In the genomic region with DNA sequence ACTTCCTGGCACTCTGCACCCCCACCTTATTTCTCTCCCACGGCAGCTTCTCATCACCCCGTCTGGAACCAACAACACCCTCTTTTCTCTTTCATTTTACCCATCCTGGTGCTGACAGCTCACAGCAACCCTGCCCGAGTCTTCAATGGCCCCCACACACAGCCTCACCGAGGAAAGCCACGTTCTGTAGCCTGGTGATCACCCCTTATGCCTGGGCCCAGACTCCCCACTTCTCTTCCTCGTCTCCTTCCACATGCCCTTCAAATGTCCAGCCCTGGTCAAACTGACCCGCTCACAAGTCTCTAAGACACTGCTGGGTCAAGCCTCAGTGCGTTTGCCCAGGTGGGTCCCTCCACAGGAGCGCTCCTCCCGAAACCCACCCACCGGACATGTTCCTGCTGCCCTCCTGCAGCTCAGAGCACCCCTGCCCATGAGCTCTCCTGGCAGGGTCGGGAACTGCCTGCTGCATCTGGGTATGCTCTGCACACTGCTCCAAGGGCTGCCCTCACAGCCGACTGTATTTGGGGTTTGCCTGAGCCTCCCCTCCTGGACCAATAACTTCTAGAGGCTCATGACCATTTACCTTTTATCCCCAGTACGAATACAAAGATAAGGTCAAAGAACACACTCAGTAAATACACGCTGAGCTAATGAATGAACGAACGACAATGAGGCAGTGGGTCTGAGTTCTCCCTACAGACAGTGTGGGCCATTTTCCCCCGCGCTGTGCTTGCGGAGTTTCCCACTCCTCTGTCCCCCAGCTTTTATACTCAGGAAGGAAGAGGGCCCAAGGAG, we compare ENCODE assay signal across 2 cellular contexts.
TF ChIP-seq lines count a peak whose summit lies in the region.

No MANE protein-coding gene starts in this region.

TF ChIP-seq in SK-N-SH, 30 proteins besides CTCF, POLR2A, EP300 and RAD21 (continued from another document):
- no peak for TF ChIP-seq GATA2 (CRISPR knock-in tag; IDR thresholded peaks at IDR 0.05)
- no peak for TF ChIP-seq MEF2A (IDR thresholded peaks at IDR 0.05; ENCODE audit: borderline replicate concordance, low read depth)
- TF ChIP-seq, protein P1, sequence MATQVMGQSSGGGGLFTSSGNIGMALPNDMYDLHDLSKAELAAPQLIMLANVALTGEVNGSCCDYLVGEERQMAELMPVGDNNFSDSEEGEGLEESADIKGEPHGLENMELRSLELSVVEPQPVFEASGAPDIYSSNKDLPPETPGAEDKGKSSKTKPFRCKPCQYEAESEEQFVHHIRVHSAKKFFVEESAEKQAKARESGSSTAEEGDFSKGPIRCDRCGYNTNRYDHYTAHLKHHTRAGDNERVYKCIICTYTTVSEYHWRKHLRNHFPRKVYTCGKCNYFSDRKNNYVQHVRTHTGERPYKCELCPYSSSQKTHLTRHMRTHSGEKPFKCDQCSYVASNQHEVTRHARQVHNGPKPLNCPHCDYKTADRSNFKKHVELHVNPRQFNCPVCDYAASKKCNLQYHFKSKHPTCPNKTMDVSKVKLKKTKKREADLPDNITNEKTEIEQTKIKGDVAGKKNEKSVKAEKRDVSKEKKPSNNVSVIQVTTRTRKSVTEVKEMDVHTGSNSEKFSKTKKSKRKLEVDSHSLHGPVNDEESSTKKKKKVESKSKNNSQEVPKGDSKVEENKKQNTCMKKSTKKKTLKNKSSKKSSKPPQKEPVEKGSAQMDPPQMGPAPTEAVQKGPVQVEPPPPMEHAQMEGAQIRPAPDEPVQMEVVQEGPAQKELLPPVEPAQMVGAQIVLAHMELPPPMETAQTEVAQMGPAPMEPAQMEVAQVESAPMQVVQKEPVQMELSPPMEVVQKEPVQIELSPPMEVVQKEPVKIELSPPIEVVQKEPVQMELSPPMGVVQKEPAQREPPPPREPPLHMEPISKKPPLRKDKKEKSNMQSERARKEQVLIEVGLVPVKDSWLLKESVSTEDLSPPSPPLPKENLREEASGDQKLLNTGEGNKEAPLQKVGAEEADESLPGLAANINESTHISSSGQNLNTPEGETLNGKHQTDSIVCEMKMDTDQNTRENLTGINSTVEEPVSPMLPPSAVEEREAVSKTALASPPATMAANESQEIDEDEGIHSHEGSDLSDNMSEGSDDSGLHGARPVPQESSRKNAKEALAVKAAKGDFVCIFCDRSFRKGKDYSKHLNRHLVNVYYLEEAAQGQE (IDR thresholded peaks at IDR 0.05; ENCODE audit: low read depth, low read length), result no peak
- no peak for TF ChIP-seq MXI1 (IDR thresholded peaks at IDR 0.05; ENCODE audit: low read depth, low read length)
- no peak for TF ChIP-seq JUND (IDR thresholded peaks at IDR 0.05)
- TF ChIP-seq, protein P2, sequence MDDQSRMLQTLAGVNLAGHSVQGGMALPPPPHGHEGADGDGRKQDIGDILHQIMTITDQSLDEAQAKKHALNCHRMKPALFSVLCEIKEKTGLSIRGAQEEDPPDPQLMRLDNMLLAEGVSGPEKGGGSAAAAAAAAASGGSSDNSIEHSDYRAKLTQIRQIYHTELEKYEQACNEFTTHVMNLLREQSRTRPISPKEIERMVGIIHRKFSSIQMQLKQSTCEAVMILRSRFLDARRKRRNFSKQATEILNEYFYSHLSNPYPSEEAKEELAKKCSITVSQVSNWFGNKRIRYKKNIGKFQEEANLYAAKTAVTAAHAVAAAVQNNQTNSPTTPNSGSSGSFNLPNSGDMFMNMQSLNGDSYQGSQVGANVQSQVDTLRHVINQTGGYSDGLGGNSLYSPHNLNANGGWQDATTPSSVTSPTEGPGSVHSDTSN (IDR thresholded peaks at IDR 0.05), result no peak
- TF ChIP-seq RXRA (IDR thresholded peaks at IDR 0.05; ENCODE audit: borderline replicate concordance, low read depth), result no peak
- no peak for TF ChIP-seq GABPA (IDR thresholded peaks at IDR 0.05; ENCODE audit: low read depth)
- TF ChIP-seq, protein P3, sequence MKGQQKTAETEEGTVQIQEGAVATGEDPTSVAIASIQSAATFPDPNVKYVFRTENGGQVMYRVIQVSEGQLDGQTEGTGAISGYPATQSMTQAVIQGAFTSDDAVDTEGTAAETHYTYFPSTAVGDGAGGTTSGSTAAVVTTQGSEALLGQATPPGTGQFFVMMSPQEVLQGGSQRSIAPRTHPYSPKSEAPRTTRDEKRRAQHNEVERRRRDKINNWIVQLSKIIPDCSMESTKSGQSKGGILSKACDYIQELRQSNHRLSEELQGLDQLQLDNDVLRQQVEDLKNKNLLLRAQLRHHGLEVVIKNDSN (IDR thresholded peaks at IDR 0.05; ENCODE audit: borderline replicate concordance, low read depth), result no peak
- TF ChIP-seq FOXJ3 (CRISPR knock-in tag; IDR thresholded peaks at IDR 0.05), result no peak
- TF ChIP-seq NRF1 (IDR thresholded peaks at IDR 0.05; ENCODE audit: low read depth, low read length), result no peak
- no peak for TF ChIP-seq SMC3 (IDR thresholded peaks at IDR 0.05; ENCODE audit: low read depth, low read length)
- no peak for TF ChIP-seq ELF1 (IDR thresholded peaks at IDR 0.05)

TF ChIP-seq in SK-N-SH treated with all-trans-retinoic acid at 6 μM for 48 hours, 23 proteins besides CTCF, POLR2A, EP300 and RAD21:
- TF ChIP-seq, protein P4, sequence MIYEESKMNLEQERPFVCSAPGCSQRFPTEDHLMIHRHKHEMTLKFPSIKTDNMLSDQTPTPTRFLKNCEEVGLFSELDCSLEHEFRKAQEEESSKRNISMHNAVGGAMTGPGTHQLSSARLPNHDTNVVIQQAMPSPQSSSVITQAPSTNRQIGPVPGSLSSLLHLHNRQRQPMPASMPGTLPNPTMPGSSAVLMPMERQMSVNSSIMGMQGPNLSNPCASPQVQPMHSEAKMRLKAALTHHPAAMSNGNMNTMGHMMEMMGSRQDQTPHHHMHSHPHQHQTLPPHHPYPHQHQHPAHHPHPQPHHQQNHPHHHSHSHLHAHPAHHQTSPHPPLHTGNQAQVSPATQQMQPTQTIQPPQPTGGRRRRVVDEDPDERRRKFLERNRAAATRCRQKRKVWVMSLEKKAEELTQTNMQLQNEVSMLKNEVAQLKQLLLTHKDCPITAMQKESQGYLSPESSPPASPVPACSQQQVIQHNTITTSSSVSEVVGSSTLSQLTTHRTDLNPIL (CRISPR knock-in tag; IDR thresholded peaks at IDR 0.05; ENCODE audit: low read depth), result no peak
- TF ChIP-seq ZNF70 (CRISPR knock-in tag; IDR thresholded peaks at IDR 0.05) (no peak), GLIS3 (CRISPR knock-in tag; IDR thresholded peaks at IDR 0.05) (no peak), OSR1 (CRISPR knock-in tag; IDR thresholded peaks at IDR 0.05) (no peak), CSDC2 (CRISPR knock-in tag; IDR thresholded peaks at IDR 0.05) (no peak), ZC3H10 (CRISPR knock-in tag; IDR thresholded peaks at IDR 0.05) (no peak), SNAI2 (CRISPR knock-in tag; IDR thresholded peaks at IDR 0.05) (no peak), ZNF8 (CRISPR knock-in tag; IDR thresholded peaks at IDR 0.05) (no peak), ESRRG (CRISPR knock-in tag; IDR thresholded peaks at IDR 0.05) (no peak), ZNF565 (CRISPR knock-in tag; conservative IDR thresholded peaks at IDR 0.05; ENCODE audit: low read depth) (no peak), PPARA (CRISPR knock-in tag; IDR thresholded peaks at IDR 0.05; ENCODE audit: borderline replicate concordance) (no peak), ARNTL (CRISPR knock-in tag; IDR thresholded peaks at IDR 0.05; ENCODE audit: borderline replicate concordance, low read depth) (no peak)
- TF ChIP-seq, protein P5, sequence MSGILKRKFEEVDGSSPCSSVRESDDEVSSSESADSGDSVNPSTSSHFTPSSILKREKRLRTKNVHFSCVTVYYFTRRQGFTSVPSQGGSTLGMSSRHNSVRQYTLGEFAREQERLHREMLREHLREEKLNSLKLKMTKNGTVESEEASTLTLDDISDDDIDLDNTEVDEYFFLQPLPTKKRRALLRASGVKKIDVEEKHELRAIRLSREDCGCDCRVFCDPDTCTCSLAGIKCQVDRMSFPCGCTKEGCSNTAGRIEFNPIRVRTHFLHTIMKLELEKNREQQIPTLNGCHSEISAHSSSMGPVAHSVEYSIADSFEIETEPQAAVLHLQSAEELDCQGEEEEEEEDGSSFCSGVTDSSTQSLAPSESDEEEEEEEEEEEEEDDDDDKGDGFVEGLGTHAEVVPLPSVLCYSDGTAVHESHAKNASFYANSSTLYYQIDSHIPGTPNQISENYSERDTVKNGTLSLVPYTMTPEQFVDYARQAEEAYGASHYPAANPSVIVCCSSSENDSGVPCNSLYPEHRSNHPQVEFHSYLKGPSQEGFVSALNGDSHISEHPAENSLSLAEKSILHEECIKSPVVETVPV (CRISPR knock-in tag; IDR thresholded peaks at IDR 0.05), result no peak
- TF ChIP-seq, protein P6, sequence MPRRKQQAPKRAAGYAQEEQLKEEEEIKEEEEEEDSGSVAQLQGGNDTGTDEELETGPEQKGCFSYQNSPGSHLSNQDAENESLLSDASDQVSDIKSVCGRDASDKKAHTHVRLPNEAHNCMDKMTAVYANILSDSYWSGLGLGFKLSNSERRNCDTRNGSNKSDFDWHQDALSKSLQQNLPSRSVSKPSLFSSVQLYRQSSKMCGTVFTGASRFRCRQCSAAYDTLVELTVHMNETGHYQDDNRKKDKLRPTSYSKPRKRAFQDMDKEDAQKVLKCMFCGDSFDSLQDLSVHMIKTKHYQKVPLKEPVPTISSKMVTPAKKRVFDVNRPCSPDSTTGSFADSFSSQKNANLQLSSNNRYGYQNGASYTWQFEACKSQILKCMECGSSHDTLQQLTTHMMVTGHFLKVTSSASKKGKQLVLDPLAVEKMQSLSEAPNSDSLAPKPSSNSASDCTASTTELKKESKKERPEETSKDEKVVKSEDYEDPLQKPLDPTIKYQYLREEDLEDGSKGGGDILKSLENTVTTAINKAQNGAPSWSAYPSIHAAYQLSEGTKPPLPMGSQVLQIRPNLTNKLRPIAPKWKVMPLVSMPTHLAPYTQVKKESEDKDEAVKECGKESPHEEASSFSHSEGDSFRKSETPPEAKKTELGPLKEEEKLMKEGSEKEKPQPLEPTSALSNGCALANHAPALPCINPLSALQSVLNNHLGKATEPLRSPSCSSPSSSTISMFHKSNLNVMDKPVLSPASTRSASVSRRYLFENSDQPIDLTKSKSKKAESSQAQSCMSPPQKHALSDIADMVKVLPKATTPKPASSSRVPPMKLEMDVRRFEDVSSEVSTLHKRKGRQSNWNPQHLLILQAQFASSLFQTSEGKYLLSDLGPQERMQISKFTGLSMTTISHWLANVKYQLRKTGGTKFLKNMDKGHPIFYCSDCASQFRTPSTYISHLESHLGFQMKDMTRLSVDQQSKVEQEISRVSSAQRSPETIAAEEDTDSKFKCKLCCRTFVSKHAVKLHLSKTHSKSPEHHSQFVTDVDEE (CRISPR knock-in tag; IDR thresholded peaks at IDR 0.05), result no peak
